Comparison of ENCODE assay signal across 7 cellular contexts in genomic region chr17:69047368-69048263, GRCh38. TPM values are rescaled to one million over a fixed set of nuclear protein-coding genes. Genes with fewer than 3 reads are reported as not detected.
DNase-seq lines count a peak whose midpoint lies in the region; ATAC-seq and TF ChIP-seq lines count a peak whose summit lies in the region.

No MANE protein-coding gene starts in this region.

- H3K4me1 ChIP-seq in left lung = peaks cover 0 to 16% of the 10 kb centered on the region in 2 donors

- H3K27me3 ChIP-seq in left lung = no peaks in the 10 kb centered on the region

- H3K27me3 Mint-ChIP-seq in chondrocyte (ENCODE audit: low read depth) = no peaks in the 10 kb centered on the region
- H3K27me3 Mint-ChIP-seq in activated CD4-positive, alpha-beta memory T cell treated with anti-CD3 and anti-CD28 coated beads, Interleukin-2, amount 10 ng/mL, durations not matched to agents 7 days and 5 days = no peaks in the 10 kb centered on the region

- CTCF ChIA-PET in activated CD4-positive, alpha-beta memory T cell treated with anti-CD3 and anti-CD28 coated beads, Interleukin-2, amount 10 ng/mL, durations not matched to agents 7 days and 5 days (lab: Charles Lee) = interaction anchor here (0.5 kb wide), 1 partner anchor 136 kb away, joined by 3 read pairs; no protein-coding TSS in a partner anchor

- peak overlapping the region; percentile 15 to 79 for H3K27ac ChIP-seq in left lung

- no peak for TF ChIP-seq CTCF in chondrocyte (IDR thresholded peaks at IDR 0.05)
- TF ChIP-seq CTCF in left lung (IDR thresholded peaks at IDR 0.05) = no peak

- POLR2A ChIA-PET in activated CD4-positive, alpha-beta memory T cell treated with anti-CD3 and anti-CD28 coated beads, Interleukin-2, amount 10 ng/mL, durations not matched to agents 7 days and 5 days (lab: Charles Lee) = no interaction called here

- H3K9me3 ChIP-seq in left lung = no peaks in the 10 kb centered on the region

- intact Hi-C loops in left lung (cut with DNase I) = no loop called here

- ATAC-seq in left lung = peak; percentile 81

- H3K4me3 Mint-ChIP-seq in chondrocyte (ENCODE audit: unreplicated experiment) = no peak overlapping the region
- H3K4me3 Mint-ChIP-seq in activated CD4-positive, alpha-beta memory T cell treated with anti-CD3 and anti-CD28 coated beads, Interleukin-2, amount 10 ng/mL, durations not matched to agents 7 days and 5 days = no peak overlapping the region

- peaks cover 4% of the 10 kb centered on the region for H3K9me3 Mint-ChIP-seq in chondrocyte (ENCODE audit: low read depth)
- no peaks in the 10 kb centered on the region for H3K9me3 Mint-ChIP-seq in activated CD4-positive, alpha-beta memory T cell treated with anti-CD3 and anti-CD28 coated beads, Interleukin-2, amount 10 ng/mL, durations not matched to agents 7 days and 5 days

- no peaks in the 10 kb centered on the region for H3K36me3 ChIP-seq in left lung

- no peaks in the 10 kb centered on the region for H3K36me3 Mint-ChIP-seq in chondrocyte (ENCODE audit: low read depth)
- H3K36me3 Mint-ChIP-seq in activated CD4-positive, alpha-beta memory T cell treated with anti-CD3 and anti-CD28 coated beads, Interleukin-2, amount 10 ng/mL, durations not matched to agents 7 days and 5 days (ENCODE audit: low read depth) = no peaks in the 10 kb centered on the region

- H3K4me3 ChIP-seq in left lung = no peak overlapping the region

- peak overlapping the region; percentile 75 for H3K27ac Mint-ChIP-seq in chondrocyte (ENCODE audit: unreplicated experiment)
- H3K27ac Mint-ChIP-seq in activated CD4-positive, alpha-beta memory T cell treated with anti-CD3 and anti-CD28 coated beads, Interleukin-2, amount 10 ng/mL, durations not matched to agents 7 days and 5 days = no peak overlapping the region

- peaks cover 26% of the 10 kb centered on the region for H3K4me1 Mint-ChIP-seq in chondrocyte (ENCODE audit: low read depth)
- H3K4me1 Mint-ChIP-seq in activated CD4-positive, alpha-beta memory T cell treated with anti-CD3 and anti-CD28 coated beads, Interleukin-2, amount 10 ng/mL, durations not matched to agents 7 days and 5 days = peaks cover 13% of the 10 kb centered on the region

- DNase-seq in Kasumi-1 (lab: John Stamatoyannopoulos, UW) (peak; percentile 51 to 75), chondrocyte (ENCODE audit: low spot score) (no peak), left lung (peak in 1 of 2 donors; percentile 35), ureter (ENCODE audit: low spot score) (peak; percentile 60), OCI-M2 (lab: John Stamatoyannopoulos, UW; ENCODE audit: unreplicated experiment) (no peak), NCI-H2227 (lab: John Stamatoyannopoulos, UW; ENCODE audit: unreplicated experiment) (no peak)
- no peak for DNase-seq in activated CD4-positive, alpha-beta memory T cell treated with anti-CD3 and anti-CD28 coated beads, Interleukin-2, amount 10 ng/mL, durations not matched to agents 7 days and 5 days

RNA-seq across cellular contexts. Expression of gene ABCA9, which starts 13.1 kb away (rescaled TPM):
- total RNA-seq in chondrocyte = 0.05 to 0.38 TPM (median 0.29 TPM) in 3 replicates
- total RNA-seq in left lung = 1 to 10 TPM; 2.4 to 4.2 TPM
- 4.3 TPM for total RNA-seq in ureter
- under 1 TPM in 1 of 2 experiments, not detected in 1; 0.05 TPM for total RNA-seq in activated CD4-positive, alpha-beta memory T cell treated with anti-CD3 and anti-CD28 coated beads, Interleukin-2, amount 10 ng/mL, durations not matched to agents 7 days and 5 days

Comparison
In these comparisons a context has a peak if more than half of its experiments do, and no peak if none do; other contexts are left out.
1. DNase-seq: peak in Kasumi-1 (2 of 2) and ureter (single experiment); none in chondrocyte (single experiment), activated CD4-positive, alpha-beta memory T cell treated with anti-CD3 and anti-CD28 coated beads, Interleukin-2, amount 10 ng/mL, durations not matched to agents 7 days and 5 days (single experiment), OCI-M2 (single experiment) and NCI-H2227 (single experiment).